In the genomic region with DNA sequence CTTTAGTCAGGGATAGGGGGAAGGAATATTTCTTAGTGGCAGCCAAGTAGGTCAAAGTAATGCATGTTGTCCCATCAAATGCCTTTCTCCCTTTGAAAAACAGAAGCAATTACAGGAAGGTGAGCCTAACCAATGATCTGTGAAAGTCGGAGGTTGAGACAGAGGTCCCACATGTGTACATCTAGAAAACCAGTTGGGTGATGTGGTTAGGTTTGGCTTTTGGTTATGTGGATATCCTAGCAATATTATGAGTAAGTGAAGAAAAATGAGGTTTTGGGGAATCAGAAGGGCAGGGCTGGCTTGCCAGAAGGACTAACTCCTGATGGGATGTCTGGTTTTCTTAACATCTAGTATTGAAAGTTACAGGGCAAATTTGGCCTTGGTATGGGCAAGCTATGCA, we compare ENCODE assay signal across 21 cellular contexts.
A peak's percentile ranks its signal among the peaks of the same experiment; 100 is the strongest.
DNase-seq lines count a peak whose midpoint lies in the region; ATAC-seq and TF ChIP-seq lines count a peak whose summit lies in the region.
"Had no signal": no experiment of that assay in that cellular context is flagged by ENCODE, and none has a peak within 500 bp of the region (broad histone marks: within the 10 kb centered on the region; RNA-seq: fewer than 3 reads in every experiment).

No MANE protein-coding gene starts in this region.

- ATAC-seq in GM18505 (IDR thresholded peaks at IDR 0.05; ENCODE audit: unreplicated experiment): no peak
- ATAC-seq: A549, Panc1, SK-N-SH treated with all-trans-retinoic acid at 6 μM for 48 hours had no signal

- CTCF ChIA-PET in RWPE1 (lab: Yijun Ruan, JAX): no interaction called here

- H3K27ac ChIP-seq in BLaER1: no peak overlapping the region
- no peak overlapping the region for H3K27ac ChIP-seq in RWPE1
- H3K27ac ChIP-seq in osteoblast (ENCODE audit: low read depth, low read length): no peak overlapping the region
- no peak overlapping the region for H3K27ac ChIP-seq in hepatocyte
- H3K27ac ChIP-seq: A549, SJCRH30 had no signal

- H3K9me2 ChIP-seq in hepatocyte (replicated peaks; ENCODE audit: insufficient read depth): no peaks in the 10 kb centered on the region

- no peak for TF ChIP-seq POLR2A in GM18505 (IDR thresholded peaks at IDR 0.05; ENCODE audit: borderline replicate concordance, extremely low read depth, insufficient read depth, insufficient read length)

- H3K4me1 ChIP-seq in BLaER1 (peaks cover 14% of the 10 kb centered on the region), osteoblast (ENCODE audit: insufficient read depth, low read length) (peaks cover 5% of the 10 kb centered on the region), hepatocyte (ENCODE audit: insufficient read depth) (no peaks in the 10 kb centered on the region)
- H3K4me1 ChIP-seq: A549, BE2C, SJCRH30 had no signal

- no peaks in the 10 kb centered on the region for H4K20me1 ChIP-seq in BLaER1
- H4K20me1 ChIP-seq in osteoblast (ENCODE audit: insufficient read depth, low read length): no peaks in the 10 kb centered on the region
- no peaks in the 10 kb centered on the region for H4K20me1 ChIP-seq in hepatocyte (ENCODE audit: insufficient read depth, poor library complexity, severe bottlenecking)

- H3K36me3 ChIP-seq in BLaER1: no peaks in the 10 kb centered on the region
- no peaks in the 10 kb centered on the region for H3K36me3 ChIP-seq in osteoblast (ENCODE audit: insufficient read depth, low read length)
- H3K36me3 ChIP-seq in hepatocyte (replicated peaks; ENCODE audit: insufficient read depth, low read depth): no peaks in the 10 kb centered on the region
- H3K36me3 ChIP-seq: BE2C, MG63, SJCRH30 had no signal

- peak overlapping the region; percentile 43 for H3K4me2 ChIP-seq in BLaER1
- H3K4me2 ChIP-seq in osteoblast (ENCODE audit: insufficient read depth, low read length): no peak overlapping the region
- no peak overlapping the region for H3K4me2 ChIP-seq in hepatocyte
- H3K4me2 ChIP-seq: A549 had no signal

- DNase-seq in LHCN-M2 (ENCODE audit: low read depth): peak; percentile 19
- DNase-seq in RWPE1 (ENCODE audit: low spot score): peak; percentile 22
- DNase-seq in osteoblast (ENCODE audit: insufficient read length, low spot score, missing footprints): peak; percentile 62
- DNase-seq in hepatocyte (ENCODE audit: low spot score): no peak
- no peak for DNase-seq in HK-2 (ENCODE audit: unreplicated experiment)
- DNase-seq: BE2C; CD4-positive, CD25-positive, alpha-beta regulatory T cell; HCEC 1CT; Karpas-422; MG63; NCI-H1694; NCI-H2029 treated with DMSO at 0.1 percent for 48 hours; NCI-H2227 treated with DMSO at 0.1 percent for 48 hours; NCI-H526 treated with DMSO at 0.1 percent for 48 hours; SJCRH30; T-helper 2 cell had no signal

- 96% methylated on average over 1 of the region's 1 CpG for WGBS in hepatocyte (ENCODE audit: low lambda C conversion rate, missing lambda C conversion rate)

- H3K4me3 ChIP-seq in BLaER1 (no peak overlapping the region), osteoblast (ENCODE audit: insufficient read depth, low read length) (no peak overlapping the region), hepatocyte (no peak overlapping the region)
- H3K4me3 ChIP-seq: A549, MG63, SJCRH30 had no signal

- H3K9me3 ChIP-seq in BLaER1 (no peaks in the 10 kb centered on the region), osteoblast (ENCODE audit: low read depth, low read length) (no peaks in the 10 kb centered on the region), hepatocyte (ENCODE audit: low read depth) (no peaks in the 10 kb centered on the region)
- H3K9me3 ChIP-seq: A549, BE2C, MG63 had no signal

- TF ChIP-seq CTCF in RWPE1 (conservative IDR thresholded peaks at IDR 0.05; ENCODE audit: low read depth) (no peak), osteoblast (IDR thresholded peaks at IDR 0.05; ENCODE audit: extremely low read depth, low read depth, low read length) (no peak), hepatocyte (IDR thresholded peaks at IDR 0.05; ENCODE audit: poor library complexity) (no peak)

- no peak overlapping the region for H2AFZ ChIP-seq in osteoblast (ENCODE audit: low read length)
- no peak overlapping the region for H2AFZ ChIP-seq in hepatocyte

- no peaks in the 10 kb centered on the region for H3K79me2 ChIP-seq in osteoblast (ENCODE audit: insufficient read depth, low read length)
- no peaks in the 10 kb centered on the region for H3K79me2 ChIP-seq in hepatocyte

- H3K27me3 ChIP-seq in BLaER1 (no peaks in the 10 kb centered on the region), osteoblast (ENCODE audit: insufficient read depth, low read length) (peaks cover 6% of the 10 kb centered on the region), hepatocyte (no peaks in the 10 kb centered on the region)
- H3K27me3 ChIP-seq: BE2C, MG63, SJCRH30 had no signal

- POLR2A ChIA-PET in RWPE1 (lab: Yijun Ruan, JAX; ENCODE audit: low non-redundant PET): no interaction called here

- H3K9ac ChIP-seq in BLaER1: no peak overlapping the region

Comparison
In these comparisons a context has a peak if more than half of its experiments do, and no peak if none do; other contexts are left out.
1. DNase-seq: peak in LHCN-M2 (single experiment), RWPE1 (single experiment) and osteoblast (single experiment); none in hepatocyte (single experiment) and HK-2 (single experiment).